Comparison of ENCODE assay signal across 10 cellular contexts in the genomic region with DNA sequence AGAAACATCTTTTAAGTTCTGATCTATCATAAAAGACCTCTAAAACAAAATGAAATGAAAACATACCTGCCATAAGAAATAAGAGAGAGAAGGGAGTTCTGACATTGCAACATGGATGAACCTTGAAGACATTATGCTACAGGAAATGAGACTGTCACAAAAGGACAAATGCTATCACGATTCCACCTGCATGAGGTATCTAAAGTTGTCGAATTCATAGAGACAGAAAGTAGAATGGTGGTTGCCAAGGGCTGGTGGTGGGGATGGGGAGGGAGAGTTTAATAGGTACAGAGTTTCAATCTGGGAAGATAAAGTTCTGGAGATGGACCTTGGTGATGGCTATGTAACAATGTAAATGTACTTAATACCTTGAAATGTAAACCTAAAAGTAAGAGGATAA. TPM values are rescaled to one million over a fixed set of nuclear protein-coding genes. Genes with fewer than 3 reads are reported as not detected.
A peak's percentile ranks its signal among the peaks of the same experiment; 100 is the strongest.
DNase-seq lines count a peak whose midpoint lies in the region; ATAC-seq, FAIRE-seq and TF ChIP-seq lines count a peak whose summit lies in the region.
"Had no signal": no experiment of that assay in that cellular context is flagged by ENCODE, and none has a peak within 500 bp of the region (broad histone marks: within the 10 kb centered on the region; RNA-seq: fewer than 3 reads in every experiment).

No MANE protein-coding gene starts in this region.

- H3K4me3 Mint-ChIP-seq in activated T-cell treated with anti-CD3 and anti-CD28 coated beads, Interleukin-2, amount 50 U/mL, for 72 hours: peak overlapping the region; percentile 89 to 99
- peak overlapping the region; percentile 99 for H3K4me3 Mint-ChIP-seq in activated naive CD8-positive, alpha-beta T cell treated with anti-CD3 and anti-CD28 coated beads for 36 hours

- H3K9me3 Mint-ChIP-seq in activated T-cell treated with anti-CD3 and anti-CD28 coated beads, Interleukin-2, amount 50 U/mL, for 72 hours: no peaks in the 10 kb centered on the region
- H3K9me3 Mint-ChIP-seq in activated naive CD8-positive, alpha-beta T cell treated with anti-CD3 and anti-CD28 coated beads for 36 hours: peaks cover 5% of the 10 kb centered on the region

- H3K4me1 Mint-ChIP-seq in activated T-cell treated with anti-CD3 and anti-CD28 coated beads, Interleukin-2, amount 50 U/mL, for 72 hours (ENCODE audit: low read depth): peaks cover 69% of the 10 kb centered on the region
- H3K4me1 Mint-ChIP-seq in activated naive CD8-positive, alpha-beta T cell treated with anti-CD3 and anti-CD28 coated beads for 36 hours: peaks cover 56% of the 10 kb centered on the region

- H3K9ac ChIP-seq in kidney (ENCODE audit: low read length in 2 of 2): peak overlapping the region in 1 of 2 donors; percentile 87

- H3K9me3 ChIP-seq in kidney (ENCODE audit: control insufficient read depth in 1 of 2, low read length in 2 of 2): no peaks in the 10 kb centered on the region
- no peaks in the 10 kb centered on the region for H3K9me3 ChIP-seq in testis

- WGBS in testis, 2 donors: 34 to 51% methylated on average over 2 of the region's 2 CpGs

- DNase-seq in activated T-cell treated with anti-CD3 and anti-CD28 coated beads, Interleukin-2, amount 50 U/mL, for 72 hours: no peak
- DNase-seq in activated T-cell treated with anti-CD3 and anti-CD28 coated beads for 4 hours (no peak), kidney (no peak), testis (peak; percentile 10), SKM-1 treated with dmso at 0.1 percent for 144 hours (lab: John Stamatoyannopoulos, UW; ENCODE audit: unreplicated experiment) (no peak), A172 (ENCODE audit: low spot score) (no peak), D721Med (ENCODE audit: insufficient read length, low spot score) (no peak)
- no peak for DNase-seq in activated naive CD8-positive, alpha-beta T cell treated with anti-CD3 and anti-CD28 coated beads for 36 hours
- DNase-seq: NCI-H748 treated with DMSO at 0.1 percent for 48 hours had no signal

- H3K36me3 ChIP-seq in kidney (ENCODE audit: control insufficient read depth in 1 of 2, insufficient read depth in 2 of 2, low read length in 2 of 2): peaks cover 0 to 5% of the 10 kb centered on the region in 2 donors
- no peaks in the 10 kb centered on the region for H3K36me3 ChIP-seq in testis (ENCODE audit: low read depth, missing control alignments)

- peak in 1 of 2 donors; percentile 4 for ATAC-seq in activated T-cell treated with anti-CD3 and anti-CD28 coated beads, Interleukin-2, amount 50 U/mL, for 72 hours (replicated peaks in 1 of 2)

- TF ChIP-seq CTCF in kidney (IDR thresholded peaks at IDR 0.05; ENCODE audit: borderline replicate concordance, extremely low read depth, insufficient read depth) (no peak), testis (IDR thresholded peaks at IDR 0.05) (no peak), D721Med (IDR thresholded peaks at IDR 0.05; ENCODE audit: insufficient read depth, missing control alignments) (no peak)

- H3K4me3 ChIP-seq in kidney (ENCODE audit: low read length in 2 of 2) (peak overlapping the region; percentile 84 to 94), testis (peak overlapping the region; percentile 88 to 98)

- peak overlapping the region; percentile 98 for H3K27ac Mint-ChIP-seq in activated T-cell treated with anti-CD3 and anti-CD28 coated beads, Interleukin-2, amount 50 U/mL, for 72 hours
- peak overlapping the region; percentile 94 for H3K27ac Mint-ChIP-seq in activated naive CD8-positive, alpha-beta T cell treated with anti-CD3 and anti-CD28 coated beads for 36 hours

- H3K27ac ChIP-seq in kidney (ENCODE audit: low read depth in 2 of 2, low read length in 2 of 2) (peak overlapping the region; percentile 34 to 76), testis (peak overlapping the region; percentile 34 to 96)
- H3K27ac ChIP-seq: C4-2B had no signal

- TF ChIP-seq POLR2A in testis (IDR thresholded peaks at IDR 0.05): no peak

- intact Hi-C loops in kidney (cut with DNase I): no loop called here
- intact Hi-C loops in testis (cut with DNase I; ENCODE audit: low total_unique reads): loop anchor here (10.0 kb wide), 1 partner anchor 111 kb away; no protein-coding TSS in a partner anchor

- no peaks in the 10 kb centered on the region for H3K27me3 ChIP-seq in testis

- H3K4me1 ChIP-seq in kidney (ENCODE audit: control insufficient read depth in 1 of 2, insufficient read depth in 1 of 2, low read depth in 1 of 2, low read length in 2 of 2): peaks cover 16 to 20% of the 10 kb centered on the region in 2 donors
- H3K4me1 ChIP-seq in testis: peaks cover 33% of the 10 kb centered on the region

- no peak for FAIRE-seq in kidney (lab: Jason Lieb, UNC)
- FAIRE-seq in D721Med (lab: Jason Lieb, UNC): no peak

- peaks cover 23 to 57% of the 10 kb centered on the region in 2 donors for H3K36me3 Mint-ChIP-seq in activated T-cell treated with anti-CD3 and anti-CD28 coated beads, Interleukin-2, amount 50 U/mL, for 72 hours (ENCODE audit: insufficient read depth in 2 of 2)
- peaks cover 70% of the 10 kb centered on the region for H3K36me3 Mint-ChIP-seq in activated naive CD8-positive, alpha-beta T cell treated with anti-CD3 and anti-CD28 coated beads for 36 hours

- no peaks in the 10 kb centered on the region for H3K27me3 Mint-ChIP-seq in activated T-cell treated with anti-CD3 and anti-CD28 coated beads, Interleukin-2, amount 50 U/mL, for 72 hours (ENCODE audit: low read depth)
- H3K27me3 Mint-ChIP-seq in activated naive CD8-positive, alpha-beta T cell treated with anti-CD3 and anti-CD28 coated beads for 36 hours: no peaks in the 10 kb centered on the region

RNA-seq across cellular contexts. Expression of gene EZR, which starts 3.3 kb away (rescaled TPM):
- total RNA-seq in activated T-cell treated with anti-CD3 and anti-CD28 coated beads, Interleukin-2, amount 50 U/mL, for 72 hours: 100 to 1,000 TPM; 167 to 177 TPM
- 100 to 1,000 TPM; 218 to 227 TPM for total RNA-seq in activated naive CD8-positive, alpha-beta T cell treated with anti-CD3 and anti-CD28 coated beads for 36 hours
- total RNA-seq in kidney (636 TPM), testis (100 to 1,000 TPM; 164 to 199 TPM)
- polyA plus RNA-seq in kidney (ENCODE audit: insufficient read depth, low read depth, low replicate concordance) (154 TPM), testis (ENCODE audit: insufficient read depth, low read depth, low replicate concordance) (129 TPM)
- total RNA-seq in A172 (2014; rRNA removed; shearing (Covaris generic)): 446 and 456 TPM in 2 replicates
